ENCODE assay signal across 34 cellular contexts in genomic region chr4:44434247-44434646, GRCh38. TPM values are rescaled to one million over a fixed set of nuclear protein-coding genes. Genes with fewer than 3 reads are reported as not detected.
"Had no signal": no experiment of that assay in that cellular context is flagged by ENCODE, and none has a peak within 500 bp of the region (broad histone marks: within the 10 kb centered on the region; RNA-seq: fewer than 3 reads in every experiment).

No MANE protein-coding gene starts in this region.

- H3K9me3 ChIP-seq: adrenal gland, ascending aorta, body of pancreas, breast epithelium had no signal

- H3K27me3 ChIP-seq: adrenal gland, ascending aorta, body of pancreas, brain microvascular endothelial cell, breast epithelium, cardiac muscle cell had no signal

- H3K4me3 ChIP-seq: adrenal gland, ascending aorta, body of pancreas, breast epithelium, cardiac muscle cell had no signal

- DNase-seq: activated effector memory CD4-positive, alpha-beta T cell treated with anti-CD3 and anti-CD28 coated beads, Interleukin-2, amount 50 U/mL, for 16 hours; activated effector memory CD4-positive, alpha-beta T cell treated with Interleukin-2 at 50 U/mL for 16 hours; activated gamma-delta T cell; activated gamma-delta T cell treated with Interleukin-2 at 50 U/mL for 16 hours; activated naive CD4-positive, alpha-beta T cell; activated naive CD4-positive, alpha-beta T cell treated with anti-CD3 and anti-CD28 coated beads for 36 hours; activated naive CD4-positive, alpha-beta T cell treated with anti-CD3 and anti-CD28 coated beads, Interleukin-2, amount 10 ng/mL, durations not matched to agents 7 days and 5 days; activated naive CD4-positive, alpha-beta T cell treated with anti-CD3 and anti-CD28 coated beads, Interleukin-2, amount 50 U/mL, for 16 hours; activated naive CD4-positive, alpha-beta T cell treated with Interleukin-2 at 50 U/mL for 16 hours; activated naive CD8-positive, alpha-beta T cell treated with anti-CD3 and anti-CD28 coated beads for 36 hours; activated naive CD8-positive, alpha-beta T cell treated with anti-CD3 and anti-CD28 coated beads, Interleukin-2, amount 10 ng/mL, durations not matched to agents 7 days and 5 days; activated naive CD8-positive, alpha-beta T cell treated with anti-CD3 and anti-CD28 coated beads, Interleukin-2, amount 50 U/mL, for 24 hours; activated T-cell treated with anti-CD3 and anti-CD28 coated beads, Interleukin-2, amount 50 U/mL, for 1 hour; activated T-cell treated with anti-CD3 and anti-CD28 coated beads, Interleukin-2, amount 50 U/mL, for 24 hours; activated T-cell treated with anti-CD3 and anti-CD28 coated beads, Interleukin-2, amount 50 U/mL, for 4 hours; activated T-cell treated with anti-CD3 and anti-CD28 coated beads, Interleukin-2, amount 50 U/mL, for 48 hours; activated T-cell treated with anti-CD3 and anti-CD28 coated beads, Interleukin-2, amount 50 U/mL, for 72 hours; adrenal gland; amniotic stem cell; amygdala; anterior cingulate cortex; aorta; body of pancreas; brain microvascular endothelial cell; central memory CD4-positive, alpha-beta T cell; cerebellar nuclear complex had no signal

- H3K27ac ChIP-seq: adrenal gland, ascending aorta, body of pancreas, brain microvascular endothelial cell, breast epithelium, cardiac muscle cell had no signal

- ATAC-seq: activated naive CD4-positive, alpha-beta T cell treated with anti-CD3 and anti-CD28 coated beads, Interleukin-2, amount 50 U/mL, for 72 hours; activated naive CD8-positive, alpha-beta T cell treated with anti-CD3 and anti-CD28 coated beads, Interleukin-2, amount 50 U/mL, for 24 hours; activated T-cell treated with anti-CD3 and anti-CD28 coated beads, Interleukin-2, amount 50 U/mL, for 4 hours; activated T-cell treated with anti-CD3 and anti-CD28 coated beads, Interleukin-2, amount 50 U/mL, for 72 hours; activated T-helper 17 cell treated with anti-CD3 and anti-CD28 coated beads, Interleukin-2, amount 50 U/mL, for 72 hours; body of pancreas had no signal

- H3K4me1 ChIP-seq: adrenal gland, ascending aorta, body of pancreas, breast epithelium had no signal

- H3K36me3 ChIP-seq: adrenal gland, ascending aorta, brain microvascular endothelial cell, breast epithelium, cardiac muscle cell had no signal

RNA-seq across cellular contexts. Expression of gene KCTD8, which starts 14.4 kb away (rescaled TPM):
- total RNA-seq: activated naive CD4-positive, alpha-beta T cell treated with anti-CD3 and anti-CD28 coated beads for 36 hours; activated naive CD4-positive, alpha-beta T cell treated with anti-CD3 and anti-CD28 coated beads, Interleukin-2, amount 50 U/mL, for 72 hours; activated naive CD8-positive, alpha-beta T cell treated with anti-CD3 and anti-CD28 coated beads for 36 hours; activated naive CD8-positive, alpha-beta T cell treated with anti-CD3 and anti-CD28 coated beads, Interleukin-2, amount 10 ng/mL, durations not matched to agents 7 days and 5 days; activated T-cell treated with anti-CD3 and anti-CD28 coated beads, Interleukin-2, amount 50 U/mL, for 4 hours; activated T-cell treated with anti-CD3 and anti-CD28 coated beads, Interleukin-2, amount 50 U/mL, for 72 hours; activated T-helper 1 cell treated with anti-CD3 and anti-CD28 coated beads, Interleukin-12 subunit alpha, Interleukin-12 subunit beta, Interleukin-2, Interleukin-4 antibody, amounts not matched to agents 30 ng/mL and 10 ng/mL and 1 ng/mL, durations not matched to agents 14 hours and 24 hours and 36 hours; activated T-helper 17 cell treated with anti-CD3 and anti-CD28 coated beads, Interleukin-2, amount 50 U/mL, for 72 hours; activated T-helper 2 cell treated with anti-CD3 and anti-CD28 coated beads, Interferon-gamma antibody, Interleukin-2, Interleukin-4, amounts not matched to agents 10 μg/mL and 5 μg/mL and 100 μg/mL, durations not matched to agents 14 hours and 24 hours and 36 hours; chondrocyte had no signal
